ENCODE assay signal across 9 cellular contexts in genomic region chr14:74618078-74618952, GRCh38. TPM values are rescaled to one million over a fixed set of nuclear protein-coding genes. Genes with fewer than 3 reads are reported as not detected.
A peak's percentile ranks its signal among the peaks of the same experiment; 100 is the strongest.
DNase-seq lines count a peak whose midpoint lies in the region; ATAC-seq, FAIRE-seq and TF ChIP-seq lines count a peak whose summit lies in the region.
"Had no signal": no experiment of that assay in that cellular context is flagged by ENCODE, and none has a peak within 500 bp of the region (broad histone marks: within the 10 kb centered on the region; RNA-seq: fewer than 3 reads in every experiment).

No MANE protein-coding gene starts in this region.

- H4K20me1 ChIP-seq in hepatocyte (ENCODE audit: insufficient read depth, poor library complexity, severe bottlenecking), result no peaks in the 10 kb centered on the region

- H3K27me3 Mint-ChIP-seq in activated T-helper 2 cell treated with anti-CD3 and anti-CD28 coated beads, Interferon-gamma antibody, Interleukin-2, Interleukin-4, amounts not matched to agents 10 μg/mL and 5 μg/mL and 100 μg/mL, durations not matched to agents 14 hours and 24 hours and 36 hours (ENCODE audit: low read depth), result peaks cover 25% of the 10 kb centered on the region

- no peaks in the 10 kb centered on the region for H3K9me3 ChIP-seq in hepatocyte (ENCODE audit: low read depth)

- peak overlapping the region; percentile 44 for H3K4me2 ChIP-seq in hepatocyte
- H3K4me2 ChIP-seq: KMS-11 had no signal

- H3K27ac ChIP-seq in hepatocyte, result peak overlapping the region; percentile 67
- H3K27ac ChIP-seq: KMS-11 had no signal

- peaks cover 65% of the 10 kb centered on the region for H3K4me1 Mint-ChIP-seq in activated T-helper 2 cell treated with anti-CD3 and anti-CD28 coated beads, Interferon-gamma antibody, Interleukin-2, Interleukin-4, amounts not matched to agents 10 μg/mL and 5 μg/mL and 100 μg/mL, durations not matched to agents 14 hours and 24 hours and 36 hours (ENCODE audit: low read depth)

- whole genome bisulfite sequencing in hepatocyte (ENCODE audit: low lambda C conversion rate, missing lambda C conversion rate), result 82% methylated on average over 10 of the region's 10 CpGs

- no peaks in the 10 kb centered on the region for H3K27me3 ChIP-seq in hepatocyte

- H3K36me3 Mint-ChIP-seq in activated T-helper 2 cell treated with anti-CD3 and anti-CD28 coated beads, Interferon-gamma antibody, Interleukin-2, Interleukin-4, amounts not matched to agents 10 μg/mL and 5 μg/mL and 100 μg/mL, durations not matched to agents 14 hours and 24 hours and 36 hours (ENCODE audit: low read depth), result no peaks in the 10 kb centered on the region

- intact Hi-C loops in activated T-helper 2 cell treated with anti-CD3 and anti-CD28 coated beads, Interferon-gamma antibody, Interleukin-2, Interleukin-4, amounts not matched to agents 10 μg/mL and 5 μg/mL and 100 μg/mL, durations not matched to agents 14 hours and 24 hours and 36 hours (cut with micrococcal nuclease), result loop anchor here (5.0 kb wide), 3 partner anchors 49 to 224 kb away; no protein-coding TSS in a partner anchor

- H3K4me3 Mint-ChIP-seq in activated T-helper 2 cell treated with anti-CD3 and anti-CD28 coated beads, Interferon-gamma antibody, Interleukin-2, Interleukin-4, amounts not matched to agents 10 μg/mL and 5 μg/mL and 100 μg/mL, durations not matched to agents 14 hours and 24 hours and 36 hours (ENCODE audit: low read depth), result no peak overlapping the region

- no peaks in the 10 kb centered on the region for H3K36me3 ChIP-seq in hepatocyte (replicated peaks; ENCODE audit: insufficient read depth, low read depth)

- H3K4me3 ChIP-seq in hepatocyte, result no peak overlapping the region

- no peaks in the 10 kb centered on the region for H3K79me2 ChIP-seq in hepatocyte

- peak; percentile 44 for ATAC-seq in GM18907 (IDR thresholded peaks at IDR 0.05; ENCODE audit: unreplicated experiment)
- no peak for ATAC-seq in HG03378 (IDR thresholded peaks at IDR 0.05; ENCODE audit: unreplicated experiment)

- TF ChIP-seq CTCF in hepatocyte (IDR thresholded peaks at IDR 0.05; ENCODE audit: poor library complexity), result no peak

- no peak for FAIRE-seq in RCC 7860 (lab: Jason Lieb, UNC)

- no peak overlapping the region for H2AFZ ChIP-seq in hepatocyte

- peak; percentile 82 for DNase-seq in RCC 7860 (ENCODE audit: low spot score)
- DNase-seq in activated T-helper 2 cell treated with anti-CD3 and anti-CD28 coated beads, Interferon-gamma antibody, Interleukin-2, Interleukin-4, amounts not matched to agents 10 μg/mL and 5 μg/mL and 100 μg/mL, durations not matched to agents 14 hours and 24 hours and 36 hours (ENCODE audit: low spot score), result peak; percentile 40
- no peak for DNase-seq in hepatocyte (ENCODE audit: low spot score)
- peak; percentile 69 for DNase-seq in stimulated activated CD8-positive, alpha-beta memory T cell treated with anti-CD3 and anti-CD28 coated beads, Interleukin-12 subunit alpha, Interleukin-12 subunit beta, amount 100 ng/mL, for 4 hours (ENCODE audit: low read depth)
- DNase-seq in DMS 273 treated with DMSO at 0.1 percent for 48 hours (lab: John Stamatoyannopoulos, UW), result no peak
- DNase-seq in DMS 273 (lab: John Stamatoyannopoulos, UW; ENCODE audit: unreplicated experiment), result no peak

- no peaks in the 10 kb centered on the region for H3K9me3 Mint-ChIP-seq in activated T-helper 2 cell treated with anti-CD3 and anti-CD28 coated beads, Interferon-gamma antibody, Interleukin-2, Interleukin-4, amounts not matched to agents 10 μg/mL and 5 μg/mL and 100 μg/mL, durations not matched to agents 14 hours and 24 hours and 36 hours

- no peaks in the 10 kb centered on the region for H3K9me2 ChIP-seq in hepatocyte (replicated peaks; ENCODE audit: insufficient read depth)

- peaks cover 25% of the 10 kb centered on the region for H3K4me1 ChIP-seq in hepatocyte (ENCODE audit: insufficient read depth)

- H3K27ac Mint-ChIP-seq in activated T-helper 2 cell treated with anti-CD3 and anti-CD28 coated beads, Interferon-gamma antibody, Interleukin-2, Interleukin-4, amounts not matched to agents 10 μg/mL and 5 μg/mL and 100 μg/mL, durations not matched to agents 14 hours and 24 hours and 36 hours, result peak overlapping the region; percentile 24

RNA-seq across cellular contexts. Expression of gene LTBP2, which starts 6.3 kb away (rescaled TPM):
- 0.07 and 0.23 TPM in 2 replicates for total RNA-seq in activated T-helper 2 cell treated with anti-CD3 and anti-CD28 coated beads, Interferon-gamma antibody, Interleukin-2, Interleukin-4, amounts not matched to agents 10 μg/mL and 5 μg/mL and 100 μg/mL, durations not matched to agents 14 hours and 24 hours and 36 hours
- 3.0 and 8.6 TPM in 2 replicates for total RNA-seq in hepatocyte
- 6.7 and 7.6 TPM in 2 replicates for polyA plus RNA-seq in hepatocyte

Comparison
In these comparisons a context has a peak if more than half of its experiments do, and no peak if none do; other contexts are left out.
1. DNase-seq: peak in RCC 7860 (single experiment), activated T-helper 2 cell treated with anti-CD3 and anti-CD28 coated beads, Interferon-gamma antibody, Interleukin-2, Interleukin-4, amounts not matched to agents 10 μg/mL and 5 μg/mL and 100 μg/mL, durations not matched to agents 14 hours and 24 hours and 36 hours (single experiment) and stimulated activated CD8-positive, alpha-beta memory T cell treated with anti-CD3 and anti-CD28 coated beads, Interleukin-12 subunit alpha, Interleukin-12 subunit beta, amount 100 ng/mL, for 4 hours (single experiment); none in hepatocyte (single experiment), DMS 273 treated with DMSO at 0.1 percent for 48 hours (single experiment) and DMS 273 (single experiment).